10 cellular contexts compared by ENCODE assay signal in the genomic region with DNA sequence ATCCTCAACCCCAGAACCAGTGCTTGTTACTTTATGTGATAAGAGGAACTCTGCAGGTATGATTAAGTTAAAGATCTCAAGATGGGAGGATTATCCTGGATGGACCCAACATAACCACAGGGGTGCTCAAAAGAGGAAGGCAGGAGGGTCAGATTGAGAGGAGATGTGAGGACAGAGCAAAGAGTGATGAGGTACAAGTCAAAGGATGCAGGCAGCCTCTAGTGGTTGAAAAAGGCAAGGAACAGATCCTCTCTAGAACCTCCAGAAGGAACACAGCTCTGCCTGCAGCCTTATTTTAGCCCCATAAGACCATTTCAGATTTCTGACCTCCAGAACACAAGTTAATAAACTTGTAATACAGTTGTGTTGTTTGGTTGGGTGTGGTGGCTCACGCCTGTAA. TPM values are rescaled to one million over a fixed set of nuclear protein-coding genes. Genes with fewer than 3 reads are reported as not detected.
DNase-seq lines count a peak whose midpoint lies in the region; ATAC-seq and TF ChIP-seq lines count a peak whose summit lies in the region.
"Had no signal": no experiment of that assay in that cellular context is flagged by ENCODE, and none has a peak within 500 bp of the region (broad histone marks: within the 10 kb centered on the region; RNA-seq: fewer than 3 reads in every experiment).

No MANE protein-coding gene starts in this region.

- TF ChIP-seq POLR2A in esophagus squamous epithelium (IDR thresholded peaks at IDR 0.05), result no peak

- POLR2A ChIA-PET in AG04449 (lab: Yijun Ruan, JAX), result no interaction called here

- H2AFZ ChIP-seq in fibroblast of lung (ENCODE audit: low read length), result no peak overlapping the region

- DNase-seq in AG04449 (ENCODE audit: low read depth, low spot score), result no peak
- DNase-seq in OCI-M1 (lab: John Stamatoyannopoulos, UW), result peak; percentile 67
- peak in 1 of 2 donors; percentile 17 for DNase-seq in fibroblast of lung (ENCODE audit: low read depth in 2 of 2)
- no peak for DNase-seq in esophagus squamous epithelium (lab: John Stamatoyannopoulos, UW)
- DNase-seq: aorta, DMS79 had no signal

- H3K4me2 ChIP-seq in fibroblast of lung (ENCODE audit: extremely low read depth, insufficient read depth, low read length), result no peak overlapping the region

- H3K4me1 ChIP-seq in fibroblast of lung (ENCODE audit: control insufficient read depth, extremely low read depth, insufficient read depth, low read length) (no peaks in the 10 kb centered on the region), esophagus squamous epithelium (peaks cover 0 to 12% (median 0%) of the 10 kb centered on the region in 3 donors)

- TF ChIP-seq CTCF in AG04449 (IDR thresholded peaks at IDR 0.05; ENCODE audit: insufficient read depth, low read length, missing control alignments) (peak; percentile 42), fibroblast of lung (conservative IDR thresholded peaks at IDR 0.05 in 1 of 2, IDR thresholded peaks at IDR 0.05 in 1 of 2; ENCODE audit: low read depth in 1 of 2, low read length in 2 of 2) (peak; percentile 44 to 55), esophagus squamous epithelium (IDR thresholded peaks at IDR 0.05) (peak in 1 of 6 experiments; percentile 15)

- no peaks in the 10 kb centered on the region for H3K79me2 ChIP-seq in fibroblast of lung (ENCODE audit: control insufficient read depth, insufficient read depth, low read length)

- no peak overlapping the region for H3K9ac ChIP-seq in fibroblast of lung (ENCODE audit: insufficient read depth, low read length)

- no peak overlapping the region for H3K27ac ChIP-seq in fibroblast of lung (ENCODE audit: insufficient read depth, low read length)
- no peak overlapping the region for H3K27ac ChIP-seq in esophagus squamous epithelium

- CTCF ChIA-PET in AG04449 (lab: Yijun Ruan, JAX), result interaction anchor here (0.9 kb wide), 1 partner anchor 98 kb away, joined by 3 read pairs; no protein-coding TSS in a partner anchor

- WGBS in esophagus squamous epithelium, 2 donors, result 100% methylated on average over 1 of the region's 1 CpG

- peak; percentile 60 for ATAC-seq in GM19395 (IDR thresholded peaks at IDR 0.05; ENCODE audit: unreplicated experiment)
- ATAC-seq in HG02938 (IDR thresholded peaks at IDR 0.05; ENCODE audit: unreplicated experiment), result no peak
- no peak for ATAC-seq in HG03378 (IDR thresholded peaks at IDR 0.05; ENCODE audit: unreplicated experiment)
- ATAC-seq in GM19324 (IDR thresholded peaks at IDR 0.05; ENCODE audit: low FRiP score, unreplicated experiment), result no peak

- no peaks in the 10 kb centered on the region for H4K20me1 ChIP-seq in fibroblast of lung (ENCODE audit: control insufficient read depth, extremely low read depth, insufficient read depth, low read length)

- no peaks in the 10 kb centered on the region for H3K27me3 ChIP-seq in fibroblast of lung (ENCODE audit: control insufficient read depth, insufficient read depth, low read length)
- no peaks in the 10 kb centered on the region for H3K27me3 ChIP-seq in esophagus squamous epithelium

- no peaks in the 10 kb centered on the region for H3K9me3 ChIP-seq in fibroblast of lung (ENCODE audit: control insufficient read depth, insufficient read depth, low read depth, low read length)
- no peaks in the 10 kb centered on the region for H3K9me3 ChIP-seq in esophagus squamous epithelium

- no peaks in the 10 kb centered on the region for H3K36me3 ChIP-seq in fibroblast of lung (ENCODE audit: control insufficient read depth, insufficient read depth, low read length)
- H3K36me3 ChIP-seq in esophagus squamous epithelium, result no peaks in the 10 kb centered on the region

- intact Hi-C loops in esophagus squamous epithelium (cut with DNase I), result no loop called here

- H3K4me3 ChIP-seq in AG04449 (ENCODE audit: low read depth, low read length) (no peak overlapping the region), fibroblast of lung (replicated peaks in 1 of 4; ENCODE audit: control extremely low read depth in 1 of 4, insufficient read depth in 1 of 4, low read depth in 3 of 4, low read length in 4 of 4) (no peak overlapping the region), esophagus squamous epithelium (no peak overlapping the region)

RNA-seq across cellular contexts. Expression of a gene that starts 41.2 kb away (rescaled TPM):
- total RNA-seq in fibroblast of lung, result 11.3 and 12.1 TPM in 2 replicates
- polyA plus RNA-seq in fibroblast of lung, result 13.8 and 14.4 TPM in 2 replicates
- 10.8 and 12.6 TPM in 2 replicates for polyA plus RNA-seq in fibroblast of lung (2012)
- 12.8 and 29.9 TPM in 2 replicates for polyA minus RNA-seq in fibroblast of lung (ENCODE audit: low replicate concordance)
- total RNA-seq in esophagus squamous epithelium, result 10 to 100 TPM in 3 of 4 donors, 1 to 10 TPM in 1; 7.0 to 15.9 (median 12.3) TPM
